In the genomic region with DNA sequence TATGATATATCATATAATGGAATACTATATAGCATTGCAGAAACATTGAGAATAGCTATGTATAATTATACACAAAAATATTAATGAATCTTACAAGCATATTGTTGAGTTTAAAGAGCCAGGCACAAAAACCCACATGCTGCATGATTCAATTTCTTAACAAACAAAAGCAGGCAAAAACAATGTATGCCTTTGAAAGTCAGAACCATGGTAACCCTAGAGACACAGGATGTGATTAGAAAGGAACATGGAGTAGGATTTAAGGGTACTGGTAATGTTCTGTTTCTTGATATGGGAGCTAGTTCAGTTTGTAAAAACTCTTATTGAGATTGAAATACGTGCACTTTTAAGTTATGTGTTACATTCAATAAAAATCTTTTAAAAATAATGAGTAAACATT, we compare ENCODE assay signal across 1 cellular context.
TF ChIP-seq lines count a peak whose summit lies in the region.

No MANE protein-coding gene starts in this region.

TF ChIP-seq in K562, 482 proteins besides CTCF, POLR2A, EP300 and RAD21 (continued from another document):
- no peak for TF ChIP-seq AFF1 (IDR thresholded peaks at IDR 0.05; ENCODE audit: low read depth in 1 of 2, partially characterized antibody in 2 of 2)
- TF ChIP-seq, protein P1, sequence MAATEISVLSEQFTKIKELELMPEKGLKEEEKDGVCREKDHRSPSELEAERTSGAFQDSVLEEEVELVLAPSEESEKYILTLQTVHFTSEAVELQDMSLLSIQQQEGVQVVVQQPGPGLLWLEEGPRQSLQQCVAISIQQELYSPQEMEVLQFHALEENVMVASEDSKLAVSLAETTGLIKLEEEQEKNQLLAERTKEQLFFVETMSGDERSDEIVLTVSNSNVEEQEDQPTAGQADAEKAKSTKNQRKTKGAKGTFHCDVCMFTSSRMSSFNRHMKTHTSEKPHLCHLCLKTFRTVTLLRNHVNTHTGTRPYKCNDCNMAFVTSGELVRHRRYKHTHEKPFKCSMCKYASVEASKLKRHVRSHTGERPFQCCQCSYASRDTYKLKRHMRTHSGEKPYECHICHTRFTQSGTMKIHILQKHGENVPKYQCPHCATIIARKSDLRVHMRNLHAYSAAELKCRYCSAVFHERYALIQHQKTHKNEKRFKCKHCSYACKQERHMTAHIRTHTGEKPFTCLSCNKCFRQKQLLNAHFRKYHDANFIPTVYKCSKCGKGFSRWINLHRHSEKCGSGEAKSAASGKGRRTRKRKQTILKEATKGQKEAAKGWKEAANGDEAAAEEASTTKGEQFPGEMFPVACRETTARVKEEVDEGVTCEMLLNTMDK (IDR thresholded peaks at IDR 0.05; ENCODE audit: borderline replicate concordance, insufficient read depth, low read depth, low read length, poor library complexity, severe bottlenecking): no peak
- TF ChIP-seq FOXK1 (CRISPR knock-in tag; IDR thresholded peaks at IDR 0.05; ENCODE audit: borderline replicate concordance): no peak
- no peak for TF ChIP-seq ILK (tag; IDR thresholded peaks at IDR 0.05; ENCODE audit: borderline replicate concordance, low read depth)
- no peak for TF ChIP-seq CBFB (CRISPR knock-in tag; IDR thresholded peaks at IDR 0.05)
- TF ChIP-seq ETV6 (IDR thresholded peaks at IDR 0.05; ENCODE audit: borderline replicate concordance in 1 of 2, low read depth in 2 of 2, low read length in 1 of 2): no peak
- TF ChIP-seq ETV6 (CRISPR knock-in tag; IDR thresholded peaks at IDR 0.05; ENCODE audit: borderline replicate concordance): no peak
- no peak for TF ChIP-seq BRF1 (IDR thresholded peaks at IDR 0.05; ENCODE audit: borderline replicate concordance, extremely low read depth, insufficient read length)
- TF ChIP-seq NFE2L1 (tag; IDR thresholded peaks at IDR 0.05; ENCODE audit: borderline replicate concordance, low read depth): no peak
- no peak for TF ChIP-seq NELFE (IDR thresholded peaks at IDR 0.05; ENCODE audit: insufficient read depth, insufficient read length)
- TF ChIP-seq PHTF2 (CRISPR knock-in tag; IDR thresholded peaks at IDR 0.05): no peak
- no peak for TF ChIP-seq ZNF507 (tag; conservative IDR thresholded peaks at IDR 0.05)
- no peak for TF ChIP-seq ZKSCAN1 (IDR thresholded peaks at IDR 0.05; ENCODE audit: low read depth, low read length)
